ENCODE assay signal across 25 cellular contexts in the genomic region with DNA sequence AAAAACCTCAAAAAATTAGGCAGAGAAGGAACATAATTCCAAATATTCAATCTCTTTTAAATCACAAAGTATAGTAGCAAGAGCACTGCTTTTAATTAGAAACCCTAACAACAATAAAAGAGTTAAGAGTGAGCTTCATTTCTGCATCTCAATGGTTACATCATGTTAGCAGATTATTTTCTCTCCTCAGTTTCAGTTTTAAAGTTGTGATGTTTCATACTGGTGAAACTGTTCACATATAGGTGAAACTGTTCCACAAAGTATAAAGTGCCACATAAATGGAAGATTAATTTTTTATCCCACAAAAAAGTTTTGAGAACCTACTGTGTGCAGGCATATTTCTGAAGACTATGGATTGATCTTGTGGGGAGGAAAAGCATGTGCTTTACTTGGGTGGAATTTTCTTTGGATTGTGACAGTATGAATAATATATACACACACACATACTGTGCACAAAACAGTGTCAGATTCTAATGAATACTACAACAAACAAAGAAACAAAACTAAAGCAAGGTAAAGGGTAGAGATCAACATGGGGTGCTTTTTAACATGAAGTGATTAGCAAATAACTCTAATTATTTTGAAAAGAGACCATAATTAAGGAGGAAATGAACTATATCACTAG. TPM values are rescaled to one million over a fixed set of nuclear protein-coding genes. Genes with fewer than 3 reads are reported as not detected.
DNase-seq lines count a peak whose midpoint lies in the region; ATAC-seq, FAIRE-seq and TF ChIP-seq lines count a peak whose summit lies in the region.
"Had no signal": no experiment of that assay in that cellular context is flagged by ENCODE, and none has a peak within 500 bp of the region (broad histone marks: within the 10 kb centered on the region; RNA-seq: fewer than 3 reads in every experiment).

No MANE protein-coding gene starts in this region.

- no peak overlapping the region for H3K4ac ChIP-seq in H9 (ENCODE audit: low read depth, low read length)

- H3K27me3 Mint-ChIP-seq in H9 (ENCODE audit: low read depth) (peaks cover 3% of the 10 kb centered on the region; the same call in 1 of the 2 replicates), osteocyte (ENCODE audit: unreplicated experiment) (no peaks in the 10 kb centered on the region)
- H3K27me3 Mint-ChIP-seq: type B pancreatic cell had no signal

- H2BK15ac ChIP-seq in H9 (ENCODE audit: low read depth, low read length): no peak overlapping the region

- H3K79me2 ChIP-seq in H9 (ENCODE audit: insufficient read depth, low read length) (no peaks in the 10 kb centered on the region), endothelial cell of umbilical vein (ENCODE audit: control insufficient read depth, insufficient read depth, low read length) (no peaks in the 10 kb centered on the region)

- no peaks in the 10 kb centered on the region for H3K79me1 ChIP-seq in H9 (ENCODE audit: insufficient read depth, low read depth, low read length, poor library complexity, severe bottlenecking)

- no peak overlapping the region for H3K14ac ChIP-seq in H9 (ENCODE audit: insufficient read depth, low read length)

- no peaks in the 10 kb centered on the region for H3K23me2 ChIP-seq in H9 (ENCODE audit: insufficient read length, low read depth, low read length, poor library complexity, severe bottlenecking)

- H3K23ac ChIP-seq in H9 (ENCODE audit: insufficient read length, low read depth, low read length): no peak overlapping the region

- no peak overlapping the region for H2BK20ac ChIP-seq in H9 (ENCODE audit: low read depth, low read length, poor library complexity, severe bottlenecking)

- TF ChIP-seq CTCF in H9 (conservative IDR thresholded peaks at IDR 0.05) (no peak), endothelial cell of umbilical vein (IDR thresholded peaks at IDR 0.05; ENCODE audit: extremely low read depth in 1 of 2, insufficient read depth in 1 of 2, low read depth in 1 of 2, low read length in 2 of 2) (no peak), osteocyte (IDR thresholded peaks at IDR 0.05) (no peak), thyroid gland (IDR thresholded peaks at IDR 0.05) (no peak)

- H3K27me3 ChIP-seq in H9 (ENCODE audit: insufficient read depth, low read length) (no peaks in the 10 kb centered on the region), endothelial cell of umbilical vein (ENCODE audit: control insufficient read depth in 2 of 2, insufficient read depth in 2 of 2, low read length in 2 of 2) (no peaks in the 10 kb centered on the region), thyroid gland (no peaks in the 10 kb centered on the region)
- H3K27me3 ChIP-seq: stomach had no signal

- H3K4me1 ChIP-seq in H9 (ENCODE audit: insufficient read depth, low read length) (no peaks in the 10 kb centered on the region), endothelial cell of umbilical vein (ENCODE audit: control insufficient read depth, extremely low read depth, insufficient read depth, low read length) (no peaks in the 10 kb centered on the region), thyroid gland (no peaks in the 10 kb centered on the region)
- H3K4me1 ChIP-seq: prostate gland had no signal

- H3K18ac ChIP-seq in H9 (ENCODE audit: insufficient read length, low read depth, low read length): no peak overlapping the region

- intact Hi-C loops in endothelial cell of umbilical vein (cut with micrococcal nuclease): no loop called here
- intact Hi-C loops in thyroid gland (cut with DNase I): no loop called here

- H2BK12ac ChIP-seq in H9 (ENCODE audit: insufficient read length, low read depth, low read length): no peak overlapping the region

- H4K91ac ChIP-seq in H9 (ENCODE audit: insufficient read length, low read depth, low read length): no peak overlapping the region

- H3K9me3 ChIP-seq in H9 (ENCODE audit: control insufficient read depth, low read depth, low read length) (no peaks in the 10 kb centered on the region), endothelial cell of umbilical vein (replicated peaks; ENCODE audit: control insufficient read depth, insufficient read depth, low read length) (no peaks in the 10 kb centered on the region), thyroid gland (no peaks in the 10 kb centered on the region)
- H3K9me3 ChIP-seq: prostate gland had no signal

- H4K5ac ChIP-seq in H9 (ENCODE audit: insufficient read length, low read depth, low read length): no peak overlapping the region

- BruUV-seq in endothelial cell of umbilical vein (replicated peaks; lab: Mats Ljungman, UMichigan): no TSS peak

- no peak overlapping the region for H2AK5ac ChIP-seq in H9 (ENCODE audit: insufficient read length, low read length)

- no peak overlapping the region for H3K4me2 ChIP-seq in H9 (ENCODE audit: insufficient read depth, insufficient read length, low read length)
- peak overlapping the region; percentile 72 for H3K4me2 ChIP-seq in endothelial cell of umbilical vein (ENCODE audit: insufficient read depth, low read length)

- H4K8ac ChIP-seq in H9 (replicated peaks; ENCODE audit: insufficient read length, low read depth, low read length): no peak overlapping the region

- no peak overlapping the region for H3K27ac ChIP-seq in H9 (ENCODE audit: insufficient read length, low read depth, low read length)
- no peak overlapping the region for H3K27ac ChIP-seq in endothelial cell of umbilical vein (ENCODE audit: insufficient read depth, low read depth, low read length)
- no peak overlapping the region for H3K27ac ChIP-seq in thyroid gland
- H3K27ac ChIP-seq: dorsolateral prefrontal cortex, prostate gland, skin epidermis, stomach, VCaP had no signal

- H2BK120ac ChIP-seq in H9 (ENCODE audit: low read depth, low read length, poor library complexity, severe bottlenecking): peak overlapping the region; percentile 48

- H3K36me3 Mint-ChIP-seq in H9 (ENCODE audit: insufficient read depth in 1 of 3, low read depth in 3 of 3) (peaks cover 8 to 20% (median 19%) of the 10 kb centered on the region in 3 experiments), osteocyte (ENCODE audit: unreplicated experiment) (peaks cover 13% of the 10 kb centered on the region)

- H3K9me3 Mint-ChIP-seq in H9: peaks cover 19 to 20% of the 10 kb centered on the region in 2 experiments
- peaks cover 20% of the 10 kb centered on the region for H3K9me3 Mint-ChIP-seq in osteocyte (ENCODE audit: unreplicated experiment)

- no peak for DNase-seq in H9
- no peak for DNase-seq in RCC 7860 (ENCODE audit: low spot score)
- DNase-seq in endothelial cell of umbilical vein (ENCODE audit: low read depth, low spot score): peak; percentile 30
- no peak for DNase-seq in osteocyte (ENCODE audit: extremely low spot score, unreplicated experiment)
- DNase-seq in thyroid gland: no peak
- DNase-seq: activated CD8-positive, alpha-beta memory T cell treated with anti-CD3 and anti-CD28 coated beads, Interleukin-2, amount 50 U/mL, for 4 hours; DMS79; dorsolateral prefrontal cortex; H7; NCI-H1417 treated with DMSO at 0.1 percent for 48 hours; NCI-H2171; SIG-M5; stimulated activated CD4-positive, alpha-beta T cell treated with anti-CD3 and anti-CD28 coated beads, Interleukin-4, amount 100 ng/mL, for 24 hours; stomach had no signal

- H3K4me1 Mint-ChIP-seq in H9: no peaks in the 10 kb centered on the region
- peaks cover 36% of the 10 kb centered on the region for H3K4me1 Mint-ChIP-seq in osteocyte (ENCODE audit: unreplicated experiment)

- H2AFZ ChIP-seq in H9 (ENCODE audit: low read length) (no peak overlapping the region), endothelial cell of umbilical vein (ENCODE audit: low read depth, low read length) (peak overlapping the region; percentile 62)

- H3K4me3 Mint-ChIP-seq in H9: no peak overlapping the region
- H3K4me3 Mint-ChIP-seq in osteocyte (ENCODE audit: unreplicated experiment): no peak overlapping the region
- H3K4me3 Mint-ChIP-seq: nephron; T-helper 1 cell treated with Interleukin-12 subunit alpha and Interleukin-12 subunit beta and Interleukin-4 antibody, amounts not matched to agents 30 μg/mL and 1 μg/mL, for 36 hours; type B pancreatic cell had no signal

- ATAC-seq in GM18520 (IDR thresholded peaks at IDR 0.05; ENCODE audit: unreplicated experiment) (no peak), HG03095 (IDR thresholded peaks at IDR 0.05; ENCODE audit: unreplicated experiment) (no peak), HG03039 (IDR thresholded peaks at IDR 0.05; ENCODE audit: unreplicated experiment) (no peak)

- H3K27ac Mint-ChIP-seq in H9 (no peak overlapping the region), osteocyte (ENCODE audit: unreplicated experiment) (peak overlapping the region; percentile 43)
- H3K27ac Mint-ChIP-seq: T-helper 1 cell treated with Interleukin-12 subunit alpha and Interleukin-12 subunit beta and Interleukin-4 antibody, amounts not matched to agents 30 μg/mL and 1 μg/mL, for 36 hours; type B pancreatic cell had no signal

- FAIRE-seq in RCC 7860 (lab: Jason Lieb, UNC) (peak; percentile 49), endothelial cell of umbilical vein (lab: Jason Lieb, UNC) (peak; percentile 53)

- H3K36me3 ChIP-seq in endothelial cell of umbilical vein (ENCODE audit: control insufficient read depth in 2 of 2, extremely low read depth in 1 of 2, insufficient read depth in 2 of 2, low read length in 2 of 2) (no peaks in the 10 kb centered on the region), thyroid gland (no peaks in the 10 kb centered on the region)
- H3K36me3 ChIP-seq: prostate gland, stomach had no signal

- H3K56ac ChIP-seq in H9 (ENCODE audit: insufficient read length, low read depth, low read length): no peak overlapping the region

- dilution Hi-C loops in endothelial cell of umbilical vein (cut with MboI; ENCODE audit: extremely low pct_ligation_motif_present, low sequenced_read_pairs): no loop called here

- no peak overlapping the region for H2BK5ac ChIP-seq in H9 (ENCODE audit: insufficient read length, low read length)

- POLR2A ChIA-PET in endothelial cell of umbilical vein (lab: Charles Lee): no interaction called here

- no peak overlapping the region for H3T11ph ChIP-seq in H9 (ENCODE audit: low read length)

- H3K4me3 ChIP-seq in endothelial cell of umbilical vein (replicated peaks in 1 of 3; ENCODE audit: insufficient read depth in 1 of 3, low read depth in 1 of 3, low read length in 3 of 3) (no peak overlapping the region), thyroid gland (replicated peaks in 1 of 3) (no peak overlapping the region)
- H3K4me3 ChIP-seq: dorsolateral prefrontal cortex, prostate gland, skin epidermis, stomach had no signal

- CTCF ChIA-PET in endothelial cell of umbilical vein (lab: Charles Lee): interaction anchor here (1.5 to 2.9 kb wide), 3 partner anchors 14 to 26 kb away, joined by 5 to 25 read pairs (median 5); no protein-coding TSS in a partner anchor

- H3K9me1 ChIP-seq in endothelial cell of umbilical vein (replicated peaks; ENCODE audit: control insufficient read depth, extremely low read depth, insufficient read depth, low read length): no peaks in the 10 kb centered on the region

- H4K20me1 ChIP-seq in H9 (ENCODE audit: control insufficient read depth, insufficient read depth, insufficient read length): no peaks in the 10 kb centered on the region
- H4K20me1 ChIP-seq in endothelial cell of umbilical vein (replicated peaks; ENCODE audit: control insufficient read depth, extremely low read depth, insufficient read depth, low read length): no peaks in the 10 kb centered on the region

- no peak overlapping the region for H3K9ac ChIP-seq in H9 (ENCODE audit: extremely low read depth, insufficient read length, low read length)
- H3K9ac ChIP-seq in endothelial cell of umbilical vein (replicated peaks; ENCODE audit: extremely low read depth, insufficient read depth, low read length): no peak overlapping the region

- TF ChIP-seq POLR2A in endothelial cell of umbilical vein (IDR thresholded peaks at IDR 0.05; ENCODE audit: low read depth, low read length) (no peak), thyroid gland (IDR thresholded peaks at IDR 0.05) (no peak)

RNA-seq across cellular contexts. Expression of gene LUM, which starts 17.1 kb away (rescaled TPM):
- total RNA-seq in H9 (2021) (not detected in 2 replicates), endothelial cell of umbilical vein (1.9 TPM in 1 of 2 replicates, not detected in the other), osteocyte (473 and 481 TPM in 2 replicates), thyroid gland (100 to 1,000 TPM in 2 of 4 donors, 10 to 100 TPM in 2; 36.7 to 840 (median 127) TPM)
- polyA plus RNA-seq in endothelial cell of umbilical vein: 0.05 and 0.29 TPM in 2 replicates
- 0.10 and 0.14 TPM in 2 replicates for polyA plus RNA-seq in endothelial cell of umbilical vein (2011; cell fraction: cytosol; rRNA removed)
- polyA plus RNA-seq in endothelial cell of umbilical vein (2011; cell fraction: nucleus; rRNA removed): not detected in 2 replicates
- 0.15 TPM in 1 of 2 replicates, not detected in the other for polyA plus RNA-seq in endothelial cell of umbilical vein (2012)
- 0.28 TPM in 1 of 2 replicates, not detected in the other for polyA minus RNA-seq in endothelial cell of umbilical vein
- polyA minus RNA-seq in endothelial cell of umbilical vein (2011; cell fraction: cytosol; rRNA and poly(A)+ RNA removed): not detected
- polyA minus RNA-seq in endothelial cell of umbilical vein (2011; cell fraction: nucleus; rRNA and poly(A)+ RNA removed): not detected in 2 replicates
- total RNA-seq: H7 had no signal

RNA-seq across cellular contexts. Expression of gene KERA, which starts 36.3 kb away (rescaled TPM):
- total RNA-seq in H9 (2021): not detected in 2 replicates
- total RNA-seq in endothelial cell of umbilical vein: not detected in 2 replicates
- not detected in 2 replicates for polyA plus RNA-seq in endothelial cell of umbilical vein
- not detected in 2 replicates for polyA plus RNA-seq in endothelial cell of umbilical vein (2011; cell fraction: cytosol; rRNA removed)
- not detected in 2 replicates for polyA plus RNA-seq in endothelial cell of umbilical vein (2011; cell fraction: nucleus; rRNA removed)
- not detected in 2 replicates for polyA plus RNA-seq in endothelial cell of umbilical vein (2012)
- polyA minus RNA-seq in endothelial cell of umbilical vein: not detected in 2 replicates
- not detected for polyA minus RNA-seq in endothelial cell of umbilical vein (2011; cell fraction: cytosol; rRNA and poly(A)+ RNA removed)
- polyA minus RNA-seq in endothelial cell of umbilical vein (2011; cell fraction: nucleus; rRNA and poly(A)+ RNA removed): not detected in 2 replicates
- not detected in 2 replicates for total RNA-seq in osteocyte
- total RNA-seq in thyroid gland: not detected
- total RNA-seq: epithelial cell of proximal tubule, glomerular endothelial cell, H7, prostate gland had no signal
- polyA plus RNA-seq: stomach had no signal

Comparison
In these comparisons a context has a peak if more than half of its experiments do, and no peak if none do; other contexts are left out.
1. RNA of gene LUM, which starts 17.1 kb away (total RNA-seq): 473 to 481 TPM in osteocyte and 36.7 to 840 TPM in thyroid gland; 1.9 TPM in endothelial cell of umbilical vein and not detected in H9; every median in the first group is over 10 times any median in the second.